Comparison of ENCODE assay signal across 17 cellular contexts in the genomic region with DNA sequence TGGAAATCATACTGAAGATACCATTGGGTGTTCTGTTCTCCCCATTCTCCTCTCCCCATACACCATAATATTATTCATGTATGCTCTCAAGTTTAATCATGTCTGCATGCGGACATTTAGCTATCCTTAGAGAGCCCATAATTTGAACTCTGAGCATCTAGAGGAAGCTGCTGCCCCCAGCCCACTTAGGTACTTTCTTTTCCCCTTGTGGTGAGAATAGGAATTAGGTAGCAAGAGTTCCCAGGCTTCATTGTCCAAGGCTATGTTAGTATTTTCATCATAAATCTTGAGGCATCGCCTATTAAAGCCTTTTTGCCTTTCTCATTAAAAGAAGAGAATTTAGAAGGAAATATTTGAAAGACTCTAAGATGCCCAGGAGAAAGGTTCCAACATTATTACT.
"Had no signal": no experiment of that assay in that cellular context is flagged by ENCODE, and none has a peak within 500 bp of the region (broad histone marks: within the 10 kb centered on the region; RNA-seq: fewer than 3 reads in every experiment).

No MANE protein-coding gene starts in this region.

- H3K9me3 ChIP-seq: adrenal gland, gastroesophageal sphincter, mucosa of descending colon, ovary, right lobe of liver, thoracic aorta, upper lobe of right lung had no signal

- H3K4me3 ChIP-seq: adrenal gland, dorsolateral prefrontal cortex, gastroesophageal sphincter, mucosa of descending colon, ovary, right lobe of liver, thoracic aorta, upper lobe of right lung had no signal

- DNase-seq: activated CD4-positive, alpha-beta T cell treated with anti-CD3 and anti-CD28 coated beads, Interleukin-2, amount 50 U/mL, for 4 hours; activated gamma-delta T cell treated with Interleukin-2 at 50 U/mL for 16 hours; adrenal gland; dorsolateral prefrontal cortex; left ventricle myocardium superior; mucosa of descending colon; naive B cell; ovary; right lobe of liver; stimulated activated CD4-positive, alpha-beta T cell treated with anti-CD3 and anti-CD28 coated beads, Interleukin-4, amount 100 ng/mL, for 4 hours; stimulated activated naive B cell treated with anti-CD40 and anti-IgM and Interleukin-4, amounts not matched to agents 10 μg/mL and 1 μg/mL and 100 μg/mL, for 72 hours; upper lobe of right lung had no signal

- H3K27ac ChIP-seq: adrenal gland, dorsolateral prefrontal cortex, gastroesophageal sphincter, ovary, right lobe of liver, thoracic aorta, upper lobe of right lung had no signal

- ATAC-seq: activated naive CD4-positive, alpha-beta T cell treated with anti-CD3 and anti-CD28 coated beads, Interleukin-2, amount 50 U/mL, for 72 hours; gastroesophageal sphincter; left ventricle myocardium superior; mucosa of descending colon; right lobe of liver; stimulated activated naive B cell treated with anti-CD40 and anti-IgM and Interleukin-4, amounts not matched to agents 10 μg/mL and 1 μg/mL and 100 μg/mL, for 72 hours; upper lobe of right lung had no signal

- H3K36me3 ChIP-seq: adrenal gland, gastroesophageal sphincter, ovary, right lobe of liver, thoracic aorta, upper lobe of right lung had no signal

- H3K4me1 Mint-ChIP-seq: memory B cell, naive B cell had no signal

- H3K4me1 ChIP-seq: right lobe of liver, upper lobe of right lung had no signal

- H3K27me3 ChIP-seq: adrenal gland, dorsolateral prefrontal cortex, gastroesophageal sphincter, ovary, right lobe of liver, upper lobe of right lung had no signal

- H3K36me3 Mint-ChIP-seq: activated naive CD4-positive, alpha-beta T cell treated with anti-CD3 and anti-CD28 coated beads, Interleukin-2, amount 50 U/mL, for 72 hours; memory B cell; naive B cell; stimulated activated naive B cell treated with anti-CD40 and anti-IgM and Interleukin-4, amounts not matched to agents 10 μg/mL and 1 μg/mL and 100 μg/mL, for 72 hours had no signal

- H3K9me3 Mint-ChIP-seq: activated naive CD4-positive, alpha-beta T cell treated with anti-CD3 and anti-CD28 coated beads, Interleukin-2, amount 50 U/mL, for 72 hours; memory B cell; naive B cell; stimulated activated naive B cell treated with anti-CD40 and anti-IgM and Interleukin-4, amounts not matched to agents 10 μg/mL and 1 μg/mL and 100 μg/mL, for 72 hours; T-helper 2 cell treated with Interferon-gamma antibody and Interleukin-4, amounts not matched to agents 5 μg/mL and 100 μg/mL, for 36 hours had no signal

- H3K4me3 Mint-ChIP-seq: memory B cell; naive B cell; stimulated activated naive B cell treated with anti-CD40 and anti-IgM and Interleukin-4, amounts not matched to agents 10 μg/mL and 1 μg/mL and 100 μg/mL, for 72 hours; T-helper 2 cell treated with Interferon-gamma antibody and Interleukin-4, amounts not matched to agents 5 μg/mL and 100 μg/mL, for 36 hours had no signal

- H3K27ac Mint-ChIP-seq: activated naive CD4-positive, alpha-beta T cell treated with anti-CD3 and anti-CD28 coated beads, Interleukin-2, amount 50 U/mL, for 72 hours; memory B cell; stimulated activated naive B cell treated with anti-CD40 and anti-IgM and Interleukin-4, amounts not matched to agents 10 μg/mL and 1 μg/mL and 100 μg/mL, for 72 hours; T-helper 2 cell treated with Interferon-gamma antibody and Interleukin-4, amounts not matched to agents 5 μg/mL and 100 μg/mL, for 36 hours had no signal
